Comparison of ENCODE assay signal across 8 cellular contexts in genomic region chr17:60601443-60602384, GRCh38. TPM values are rescaled to one million over a fixed set of nuclear protein-coding genes. Genes with fewer than 3 reads are reported as not detected.
DNase-seq lines count a peak whose midpoint lies in the region; ATAC-seq and TF ChIP-seq lines count a peak whose summit lies in the region.

No MANE protein-coding gene starts in this region.

- 3% methylated on average over 14 of the region's 14 CpGs for WGBS in liver

- intact Hi-C loops in activated naive CD4-positive, alpha-beta T cell treated with anti-CD3 and anti-CD28 coated beads for 36 hours (cut with micrococcal nuclease): loop anchor here (1.0 to 10.0 kb wide), 4 partner anchors 37 to 1327 kb away; partner anchors contain the start of genes RPS6KB1 and TUBD1
- intact Hi-C loops in dorsolateral prefrontal cortex (cut with DNase I): loop anchor here (2.0 kb wide), 3 partner anchors 35 to 75 kb away; partner anchors contain the start of genes APPBP2 (in 2 of the 2) and BCAS3 (in 1 of the 2)

- H3K4me3 ChIP-seq in dorsolateral prefrontal cortex (peak overlapping the region; percentile 62 to 99 (median 93)), liver (ENCODE audit: low read depth in 1 of 3, low read length in 3 of 3) (peak overlapping the region; percentile 71 to 87 (median 83))

- H3K27ac Mint-ChIP-seq in activated naive CD4-positive, alpha-beta T cell treated with anti-CD3 and anti-CD28 coated beads for 36 hours: peak overlapping the region; percentile 70

- H3K36me3 Mint-ChIP-seq in activated naive CD4-positive, alpha-beta T cell treated with anti-CD3 and anti-CD28 coated beads for 36 hours (ENCODE audit: low read depth): peaks cover 2% of the 10 kb centered on the region

- TF ChIP-seq RAD21 in liver (IDR thresholded peaks at IDR 0.05): no peak

- H3K4me3 Mint-ChIP-seq in activated naive CD4-positive, alpha-beta T cell treated with anti-CD3 and anti-CD28 coated beads for 36 hours: peak overlapping the region; percentile 93

- H3K27me3 ChIP-seq in dorsolateral prefrontal cortex: no peaks in the 10 kb centered on the region
- H3K27me3 ChIP-seq in liver (ENCODE audit: control insufficient read depth in 4 of 4, insufficient read depth in 4 of 4, low read length in 3 of 4): no peaks in the 10 kb centered on the region

- ATAC-seq in GM21515 (IDR thresholded peaks at IDR 0.05; ENCODE audit: unreplicated experiment): no peak

- H3K27ac ChIP-seq in dorsolateral prefrontal cortex: peak overlapping the region; percentile 89 to 100 (median 100)
- H3K27ac ChIP-seq in liver (ENCODE audit: low read depth in 1 of 2, low read length in 2 of 2): peak overlapping the region; percentile 20 to 99

- H3K9ac ChIP-seq in liver (ENCODE audit: low read depth in 1 of 2, low read length in 2 of 2): peak overlapping the region; percentile 43 to 78

- H3K4me1 ChIP-seq in liver (ENCODE audit: control insufficient read depth in 4 of 4, insufficient read depth in 4 of 4, low read length in 3 of 4): peaks cover 2 to 21% (median 8%) of the 10 kb centered on the region in 4 donors

- TF ChIP-seq CTCF in dorsolateral prefrontal cortex (IDR thresholded peaks at IDR 0.05 in 54 of 56, conservative IDR thresholded peaks at IDR 0.05 in 2 of 56; ENCODE audit: low read depth in 1 of 56, partially characterized antibody in 56 of 56) (peak in 27 of 56 donors; percentile 3 to 49 (median 24)), liver (IDR thresholded peaks at IDR 0.05; ENCODE audit: low read depth, low read length, missing input control) (no peak)

- H3K4me1 Mint-ChIP-seq in activated naive CD4-positive, alpha-beta T cell treated with anti-CD3 and anti-CD28 coated beads for 36 hours (ENCODE audit: low read depth): peaks cover 44% of the 10 kb centered on the region

- DNase-seq in activated naive CD4-positive, alpha-beta T cell treated with anti-CD3 and anti-CD28 coated beads for 36 hours: peak; percentile 68
- no peak for DNase-seq in activated naive CD4-positive, alpha-beta T cell (lab: John Stamatoyannopoulos, UW)
- DNase-seq in NCI-H2081 treated with DMSO at 0.1 percent for 48 hours (lab: John Stamatoyannopoulos, UW): peak; percentile 42
- peak; percentile 24 for DNase-seq in UCSD-AML1 (lab: John Stamatoyannopoulos, UW; ENCODE audit: unreplicated experiment)
- peak in 5 of 10 donors; percentile 30 to 62 (median 52) for DNase-seq in dorsolateral prefrontal cortex
- DNase-seq in stimulated activated CD4-positive, alpha-beta T cell treated with anti-CD3 and anti-CD28 coated beads, Interleukin-4, amount 100 ng/mL, for 24 hours: peak; percentile 48

- H3K27me3 Mint-ChIP-seq in activated naive CD4-positive, alpha-beta T cell treated with anti-CD3 and anti-CD28 coated beads for 36 hours (ENCODE audit: low read depth): no peaks in the 10 kb centered on the region

- no peaks in the 10 kb centered on the region for H3K36me3 ChIP-seq in liver (ENCODE audit: control insufficient read depth in 4 of 4, insufficient read depth in 3 of 4, low read depth in 1 of 4, low read length in 3 of 4)

- CTCF ChIA-PET in activated naive CD4-positive, alpha-beta T cell treated with anti-CD3 and anti-CD28 coated beads for 36 hours (lab: Charles Lee): interaction anchor here (0.7 to 1.3 kb wide), 4 partner anchors 10 to 68 kb away, joined by 3 to 6 read pairs (median 4); no protein-coding TSS in a partner anchor

- no peaks in the 10 kb centered on the region for H3K9me3 Mint-ChIP-seq in activated naive CD4-positive, alpha-beta T cell treated with anti-CD3 and anti-CD28 coated beads for 36 hours

- H3K9me3 ChIP-seq in liver (ENCODE audit: control insufficient read depth in 4 of 4, low read length in 3 of 4): no peaks in the 10 kb centered on the region

TF ChIP-seq in liver, 16 proteins besides CTCF, POLR2A, EP300 and RAD21:
- no peak for TF ChIP-seq RXRA (IDR thresholded peaks at IDR 0.05)
- no peak for TF ChIP-seq YY1 (IDR thresholded peaks at IDR 0.05)
- TF ChIP-seq SP1 (IDR thresholded peaks at IDR 0.05): peak; percentile 37
- TF ChIP-seq HNF4A (conservative IDR thresholded peaks at IDR 0.05): peak; percentile 42 to 52
- peak in 1 of 2 donors; percentile 9 for TF ChIP-seq JUND (IDR thresholded peaks at IDR 0.05)
- TF ChIP-seq FOXA2 (IDR thresholded peaks at IDR 0.05): no peak
- TF ChIP-seq, protein P1, sequence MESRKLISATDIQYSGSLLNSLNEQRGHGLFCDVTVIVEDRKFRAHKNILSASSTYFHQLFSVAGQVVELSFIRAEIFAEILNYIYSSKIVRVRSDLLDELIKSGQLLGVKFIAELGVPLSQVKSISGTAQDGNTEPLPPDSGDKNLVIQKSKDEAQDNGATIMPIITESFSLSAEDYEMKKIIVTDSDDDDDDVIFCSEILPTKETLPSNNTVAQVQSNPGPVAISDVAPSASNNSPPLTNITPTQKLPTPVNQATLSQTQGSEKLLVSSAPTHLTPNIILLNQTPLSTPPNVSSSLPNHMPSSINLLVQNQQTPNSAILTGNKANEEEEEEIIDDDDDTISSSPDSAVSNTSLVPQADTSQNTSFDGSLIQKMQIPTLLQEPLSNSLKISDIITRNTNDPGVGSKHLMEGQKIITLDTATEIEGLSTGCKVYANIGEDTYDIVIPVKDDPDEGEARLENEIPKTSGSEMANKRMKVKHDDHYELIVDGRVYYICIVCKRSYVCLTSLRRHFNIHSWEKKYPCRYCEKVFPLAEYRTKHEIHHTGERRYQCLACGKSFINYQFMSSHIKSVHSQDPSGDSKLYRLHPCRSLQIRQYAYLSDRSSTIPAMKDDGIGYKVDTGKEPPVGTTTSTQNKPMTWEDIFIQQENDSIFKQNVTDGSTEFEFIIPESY (IDR thresholded peaks at IDR 0.05): no peak
TF ChIP-seq in liver: peak in this region for 3.

RNA-seq across cellular contexts. Expression of gene PPM1D, which starts 1.7 kb away (rescaled TPM):
- total RNA-seq in activated naive CD4-positive, alpha-beta T cell treated with anti-CD3 and anti-CD28 coated beads for 36 hours: 10 to 100 TPM; 11.8 to 13.1 TPM
- total RNA-seq in dorsolateral prefrontal cortex (10 to 100 TPM in 113 of 120 experiments, 1 to 10 TPM in 7; 8.6 to 20.9 (median 13.7) TPM), liver (1 to 10 TPM; 6.4 to 8.7 TPM)
- polyA plus RNA-seq in liver: 1 to 10 TPM; 2.0 to 3.6 TPM

Comparison
In these comparisons a context has a peak if more than half of its experiments do, and no peak if none do; other contexts are left out.
1. DNase-seq: peak in activated naive CD4-positive, alpha-beta T cell treated with anti-CD3 and anti-CD28 coated beads for 36 hours (single experiment), NCI-H2081 treated with DMSO at 0.1 percent for 48 hours (single experiment), UCSD-AML1 (single experiment) and stimulated activated CD4-positive, alpha-beta T cell treated with anti-CD3 and anti-CD28 coated beads, Interleukin-4, amount 100 ng/mL, for 24 hours (single experiment); none in activated naive CD4-positive, alpha-beta T cell (0 of 4).